ENCODE assay signal across 8 cellular contexts in the genomic region with DNA sequence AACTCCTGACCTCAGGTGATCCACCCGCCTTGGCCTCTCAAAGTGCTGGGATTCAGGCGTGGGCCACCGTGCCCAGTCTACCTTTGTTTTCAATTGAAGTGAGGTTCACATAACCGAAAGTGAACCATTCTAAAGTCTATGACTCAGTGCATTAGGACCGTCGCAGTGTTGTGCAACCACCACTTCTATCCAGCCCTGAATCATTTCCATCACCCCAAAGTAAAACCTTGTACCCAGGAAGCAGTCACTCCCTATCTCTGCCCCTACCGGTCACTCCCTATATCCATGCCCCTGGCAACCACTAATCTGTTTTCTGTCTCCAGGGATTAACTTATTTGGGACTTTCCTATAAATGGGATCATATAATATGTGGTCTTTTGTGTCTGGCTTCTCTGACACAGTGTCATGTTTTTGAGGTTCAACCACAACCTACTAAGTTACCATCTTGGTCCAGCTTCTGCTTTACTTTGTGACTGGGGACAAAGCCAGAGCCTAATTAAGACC. TPM values are rescaled to one million over a fixed set of nuclear protein-coding genes. Genes with fewer than 3 reads are reported as not detected.
A peak's percentile ranks its signal among the peaks of the same experiment; 100 is the strongest.
DNase-seq lines count a peak whose midpoint lies in the region; ATAC-seq and TF ChIP-seq lines count a peak whose summit lies in the region.

No MANE protein-coding gene starts in this region.

- no peaks in the 10 kb centered on the region for H3K36me3 ChIP-seq in SJCRH30

- H3K27me3 ChIP-seq in SJCRH30: no peaks in the 10 kb centered on the region

- H3K4me3 ChIP-seq in HFF-Myc (replicated peaks; ENCODE audit: low read depth, low read length): no peak overlapping the region
- H3K4me3 ChIP-seq in SJCRH30: no peak overlapping the region
- no peak overlapping the region for H3K4me3 ChIP-seq in fibroblast of the aortic adventitia (ENCODE audit: low read depth, low read length)

- ATAC-seq in GM21390 (IDR thresholded peaks at IDR 0.05; ENCODE audit: unreplicated experiment) (no peak), GM21447 (IDR thresholded peaks at IDR 0.05; ENCODE audit: unreplicated experiment) (no peak), GM21723 (IDR thresholded peaks at IDR 0.05; ENCODE audit: unreplicated experiment) (no peak)

- TF ChIP-seq CTCF in HFF-Myc (IDR thresholded peaks at IDR 0.05; ENCODE audit: low read depth, low read length, missing control alignments) (peak; percentile 60), fibroblast of the aortic adventitia (IDR thresholded peaks at IDR 0.05; ENCODE audit: insufficient read depth, low read length) (peak; percentile 59)

- H3K27ac ChIP-seq in SJCRH30: no peak overlapping the region

- peaks cover 33% of the 10 kb centered on the region for H3K4me1 ChIP-seq in SJCRH30

- H3K9me3 ChIP-seq in SJCRH30 (replicated peaks): no peaks in the 10 kb centered on the region

- DNase-seq in HFF-Myc (ENCODE audit: extremely low read depth, low read depth): peak; percentile 87
- DNase-seq in SJCRH30: peak; percentile 63 to 81
- peak; percentile 94 for DNase-seq in fibroblast of the aortic adventitia (ENCODE audit: low read depth)
- peak; percentile 34 for DNase-seq in stimulated activated CD8-positive, alpha-beta memory T cell treated with anti-CD3 and anti-CD28 coated beads, Interleukin-4, amount 100 ng/mL, for 48 hours
- DNase-seq in NCI-H345 (lab: John Stamatoyannopoulos, UW): no peak

RNA-seq across cellular contexts. Expression of a gene that starts 28.3 kb away (rescaled TPM):
- 21.7 and 22.2 TPM in 2 replicates for total RNA-seq in SJCRH30 (2014; rRNA removed; shearing (Covaris generic))
- total RNA-seq in fibroblast of the aortic adventitia (ENCODE audit: low replicate concordance): 35.5 and 41.8 TPM in 2 replicates
